In genomic region chr1:81679972-81680371, GRCh38 we compare ENCODE assay signal across 14 cellular contexts.
DNase-seq lines count a peak whose midpoint lies in the region; ATAC-seq, FAIRE-seq and TF ChIP-seq lines count a peak whose summit lies in the region.
"Had no signal": no experiment of that assay in that cellular context is flagged by ENCODE, and none has a peak within 500 bp of the region (broad histone marks: within the 10 kb centered on the region; RNA-seq: fewer than 3 reads in every experiment).

No MANE protein-coding gene starts in this region.

- TF ChIP-seq EP300 in GM12878 (IDR thresholded peaks at IDR 0.05; ENCODE audit: borderline replicate concordance in 1 of 2, control insufficient read depth in 1 of 2, low read depth in 2 of 2, low read length in 2 of 2), result no peak

- H4K20me1 ChIP-seq in GM12878 (ENCODE audit: control insufficient read depth, insufficient read depth), result no peaks in the 10 kb centered on the region

- in situ Hi-C loops in GM12878 (cut with MboI), result no loop called here

- FAIRE-seq in GM12878 (lab: Jason Lieb, UNC), result no peak
- FAIRE-seq: keratinocyte had no signal

- DNase-seq in NB4 (ENCODE audit: low read depth), result peak; percentile 34
- no peak for DNase-seq in GM12878 (ENCODE audit: low read depth, low spot score)
- peak; percentile 46 to 75 (median 53) for DNase-seq in right cardiac atrium
- DNase-seq in NCI-H345 treated with DMSO at 0.1 percent for 48 hours (lab: John Stamatoyannopoulos, UW; ENCODE audit: unreplicated experiment), result no peak
- DNase-seq in left colon, result no peak
- DNase-seq: activated CD4-positive, alpha-beta T cell treated with anti-CD3 and anti-CD28 coated beads, Interleukin-2, amount 10 ng/mL, durations not matched to agents 7 days and 5 days; EL; NCI-H2029; SHP77 had no signal

- no peak overlapping the region for H2AFZ ChIP-seq in GM12878 (ENCODE audit: control insufficient read depth, low read depth, low read length)

- BruUV-seq in GM12878 (replicated peaks; lab: Mats Ljungman, UMichigan), result no TSS peak

- RAD21 ChIA-PET in GM12878 (lab: Charles Lee; ENCODE audit: unreplicated experiment), result no interaction called here

- WGBS in GM12878 (ENCODE audit: insufficient coverage, insufficient replicate concordance, low lambda C conversion rate, missing lambda C conversion rate), result 13% methylated on average over 3 of the region's 3 CpGs
- WGBS in right cardiac atrium, result 38% methylated on average over 3 of the region's 3 CpGs

- SMC1A ChIA-PET in GM12878 (lab: Charles Lee; ENCODE audit: uncharacterized antibody, unreplicated experiment), result interaction anchor here (1.3 to 1.5 kb wide), 2 partner anchors 119 to 122 kb away, joined by 3 to 4 read pairs; no protein-coding TSS in a partner anchor

- no peak overlapping the region for H3K27ac ChIP-seq in GM12878 (ENCODE audit: control insufficient read depth, insufficient read depth)
- no peak overlapping the region for H3K27ac ChIP-seq in right cardiac atrium (ENCODE audit: low read length)
- H3K27ac ChIP-seq in subcutaneous abdominal adipose tissue (ENCODE audit: low read depth, low read length), result no peak overlapping the region

- H3K4me2 ChIP-seq in GM12878 (ENCODE audit: control insufficient read depth, insufficient read depth), result no peak overlapping the region

- CTCF ChIA-PET in GM12878 (lab: Yijun Ruan, JAX), result interaction anchor here (0.6 kb wide), 1 partner anchor 21 kb away, joined by 3 read pairs; no protein-coding TSS in a partner anchor

- H3K4me3 ChIP-seq in NB4 (ENCODE audit: low read depth, low read length), result no peak overlapping the region
- no peak overlapping the region for H3K4me3 ChIP-seq in GM12878
- H3K4me3 ChIP-seq in right cardiac atrium (ENCODE audit: low read length), result peak overlapping the region; percentile 44
- H3K4me3 ChIP-seq in subcutaneous abdominal adipose tissue (ENCODE audit: low read depth in 1 of 5, low read length in 5 of 5), result peak overlapping the region in 4 of 5 donors; percentile 10 to 51 (median 32)

- TF ChIP-seq POLR2A in NB4 (IDR thresholded peaks at IDR 0.05; ENCODE audit: extremely low read depth, insufficient read length) (no peak), GM12878 (IDR thresholded peaks at IDR 0.05; ENCODE audit: low read depth, low read length) (no peak)

- intact Hi-C loops in GM12878 (cut with micrococcal nuclease; ENCODE audit: unreplicated experiment), result loop anchor here (5.0 kb wide), 1 partner anchor 78 kb away; no protein-coding TSS in a partner anchor
- intact Hi-C loops in right cardiac atrium (cut with DNase I), result no loop called here
- intact Hi-C loops in left colon (cut with DNase I, micrococcal nuclease), result no loop called here

- ATAC-seq in GM12878 (peak; percentile 22; the same call in 2 of the 3 replicates), right cardiac atrium (peak; percentile 81 to 93), HG03432 (IDR thresholded peaks at IDR 0.05; ENCODE audit: unreplicated experiment) (no peak), left colon (no peak), GM21717 (IDR thresholded peaks at IDR 0.05; ENCODE audit: unreplicated experiment) (no peak)
- ATAC-seq: activated naive CD4-positive, alpha-beta T cell treated with anti-CD3 and anti-CD28 coated beads, Interleukin-2, amount 50 U/mL, for 72 hours had no signal

- TF ChIP-seq RAD21 in GM12878 (IDR thresholded peaks at IDR 0.05; ENCODE audit: insufficient read depth, low read depth, low read length), result no peak

- no peaks in the 10 kb centered on the region for H3K4me1 ChIP-seq in GM12878 (ENCODE audit: control insufficient read depth, insufficient read depth, low read length)
- peaks cover 3% of the 10 kb centered on the region for H3K4me1 ChIP-seq in right cardiac atrium (ENCODE audit: control insufficient read depth, insufficient read depth, low read length)
- peaks cover 0 to 34% (median 28%) of the 10 kb centered on the region in 5 donors for H3K4me1 ChIP-seq in subcutaneous abdominal adipose tissue (ENCODE audit: control insufficient read depth in 5 of 5, insufficient read depth in 5 of 5, low read length in 5 of 5)

- H3K27me3 ChIP-seq in GM12878 (replicated peaks in 1 of 2; ENCODE audit: control insufficient read depth in 2 of 2, insufficient read depth in 2 of 2, low read length in 1 of 2) (no peaks in the 10 kb centered on the region), right cardiac atrium (ENCODE audit: control insufficient read depth, insufficient read depth) (no peaks in the 10 kb centered on the region), subcutaneous abdominal adipose tissue (ENCODE audit: control insufficient read depth in 5 of 5, insufficient read depth in 4 of 5, low read length in 5 of 5) (no peaks in the 10 kb centered on the region)

- TF ChIP-seq CTCF in NB4 (IDR thresholded peaks at IDR 0.05; ENCODE audit: low read depth, low read length) (no peak), GM12878 (IDR thresholded peaks at IDR 0.05 in 2 of 3, conservative IDR thresholded peaks at IDR 0.05 in 1 of 3; ENCODE audit: control insufficient read depth in 2 of 3, extremely low read depth in 1 of 3, insufficient read depth in 1 of 3, low read depth in 3 of 3, low read length in 3 of 3) (no peak)

- H3K79me2 ChIP-seq in GM12878 (ENCODE audit: control insufficient read depth, insufficient read depth, low read length), result no peaks in the 10 kb centered on the region

- H3K9ac ChIP-seq in GM12878 (ENCODE audit: control insufficient read depth, insufficient read depth, low read length) (no peak overlapping the region), subcutaneous abdominal adipose tissue (ENCODE audit: low read length in 5 of 5) (no peak overlapping the region)

- no peaks in the 10 kb centered on the region for H3K9me3 ChIP-seq in GM12878 (replicated peaks; ENCODE audit: control insufficient read depth, insufficient read depth, low read length)
- H3K9me3 ChIP-seq in right cardiac atrium (ENCODE audit: control insufficient read depth, low read length), result no peaks in the 10 kb centered on the region
- no peaks in the 10 kb centered on the region for H3K9me3 ChIP-seq in subcutaneous abdominal adipose tissue (ENCODE audit: control insufficient read depth in 5 of 5, low read length in 5 of 5)

- POLR2A ChIA-PET in GM12878 (lab: Charles Lee), result no interaction called here

- H3K36me3 ChIP-seq in GM12878 (ENCODE audit: control insufficient read depth in 2 of 2, insufficient read depth in 2 of 2, low read length in 1 of 2) (no peaks in the 10 kb centered on the region), subcutaneous abdominal adipose tissue (ENCODE audit: control insufficient read depth in 5 of 5, insufficient read depth in 5 of 5, low read length in 5 of 5) (no peaks in the 10 kb centered on the region)

TF ChIP-seq in GM12878, 131 proteins besides CTCF, POLR2A, EP300 and RAD21:
- TF ChIP-seq EED (IDR thresholded peaks at IDR 0.05; ENCODE audit: low read depth) (no peak), MEF2B (IDR thresholded peaks at IDR 0.05; ENCODE audit: partially characterized antibody, poor library complexity, severe bottlenecking) (no peak), SUPT20H (IDR thresholded peaks at IDR 0.05; ENCODE audit: borderline replicate concordance, control insufficient read depth, low read depth, low read length) (no peak), SKIL (IDR thresholded peaks at IDR 0.05; ENCODE audit: low read depth, poor library complexity, severe bottlenecking) (no peak), YBX1 (IDR thresholded peaks at IDR 0.05) (no peak), PBX3 (IDR thresholded peaks at IDR 0.05; ENCODE audit: insufficient replicate concordance, low read depth, low read length) (no peak), BRCA1 (IDR thresholded peaks at IDR 0.05; ENCODE audit: low read depth, low read length) (no peak), KLF5 (IDR thresholded peaks at IDR 0.05; ENCODE audit: partially characterized antibody) (no peak), TAF1 (IDR thresholded peaks at IDR 0.05; ENCODE audit: borderline replicate concordance, low read depth, low read length) (no peak), JUNB (IDR thresholded peaks at IDR 0.05) (no peak), MAX (IDR thresholded peaks at IDR 0.05; ENCODE audit: low read depth, low read length) (no peak), POU2F2 (IDR thresholded peaks at IDR 0.05; ENCODE audit: borderline replicate concordance, low read depth, low read length) (no peak), RB1 (IDR thresholded peaks at IDR 0.05; ENCODE audit: borderline replicate concordance) (no peak), NBN (IDR thresholded peaks at IDR 0.05) (no peak)

Comparison
In these comparisons a context has a peak if more than half of its experiments do, and no peak if none do; other contexts are left out.
1. DNase-seq: peak in NB4 (single experiment) and right cardiac atrium (3 of 3); none in GM12878 (single experiment), NCI-H345 treated with DMSO at 0.1 percent for 48 hours (single experiment) and left colon (0 of 2).
2. H3K4me3 ChIP-seq: peak in right cardiac atrium (single experiment) and subcutaneous abdominal adipose tissue (4 of 5); none in NB4 (single experiment) and GM12878 (single experiment).
3. ATAC-seq: peak in GM12878 (single experiment) and right cardiac atrium (2 of 2); none in HG03432 (single experiment), left colon (single experiment) and GM21717 (single experiment).